ENCODE assay signal across 13 cellular contexts in the genomic region with DNA sequence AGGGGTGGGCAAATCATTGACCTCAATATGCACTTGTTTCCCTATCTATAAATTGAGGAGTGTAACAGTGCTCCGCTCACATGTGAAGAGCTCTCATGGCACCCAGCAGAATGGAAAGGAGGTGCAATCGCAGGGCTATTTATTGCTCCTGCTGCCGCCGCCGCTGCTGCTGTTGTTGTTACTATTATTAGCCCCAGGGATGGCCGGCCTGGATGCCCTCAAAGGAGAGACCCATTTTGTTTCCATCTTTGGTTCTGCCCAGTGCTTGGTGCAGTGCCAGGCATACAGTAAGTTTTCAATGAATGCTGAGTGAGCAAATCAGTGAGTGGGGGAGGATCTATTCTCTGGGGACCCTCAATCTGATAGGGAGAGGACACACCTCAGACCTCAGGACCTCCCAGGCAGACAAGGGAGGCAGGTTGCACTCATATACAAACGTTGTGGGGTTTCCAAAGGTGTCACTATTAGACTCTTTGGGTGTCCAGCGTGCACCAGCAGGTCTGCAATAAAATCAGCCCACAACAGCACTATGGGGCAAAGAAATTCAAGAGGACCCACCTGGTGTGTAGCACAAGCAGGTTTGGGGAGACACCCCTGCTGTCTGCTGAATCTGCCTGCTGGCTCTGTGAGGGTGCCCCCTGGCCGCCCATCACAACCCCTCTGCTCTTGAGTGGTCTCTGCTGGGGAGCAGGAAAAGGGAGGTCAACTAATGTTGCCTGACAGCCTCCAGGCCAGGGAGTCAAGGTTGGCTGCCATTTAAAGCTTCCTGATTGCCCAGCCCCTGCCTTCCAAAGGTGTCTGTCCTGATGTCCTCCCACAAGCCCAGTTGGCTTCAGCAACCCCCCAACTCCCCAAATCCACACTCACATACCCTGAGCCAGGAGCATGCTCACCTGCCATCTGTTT.
DNase-seq lines count a peak whose midpoint lies in the region; ATAC-seq and TF ChIP-seq lines count a peak whose summit lies in the region.
"Had no signal": no experiment of that assay in that cellular context is flagged by ENCODE, and none has a peak within 500 bp of the region (broad histone marks: within the 10 kb centered on the region; RNA-seq: fewer than 3 reads in every experiment).

No MANE protein-coding gene starts in this region.

- TF ChIP-seq CTCF in H9 (conservative IDR thresholded peaks at IDR 0.05): no peak
- TF ChIP-seq CTCF in endodermal cell (conservative IDR thresholded peaks at IDR 0.05): no peak
- no peak for TF ChIP-seq CTCF in brain microvascular endothelial cell (IDR thresholded peaks at IDR 0.05; ENCODE audit: low read depth, low read length, missing control alignments)
- no peak for TF ChIP-seq CTCF in GM13977 (IDR thresholded peaks at IDR 0.05; ENCODE audit: extremely low read depth, insufficient read depth, missing control alignments)

- no peaks in the 10 kb centered on the region for H3K23me2 ChIP-seq in H9 (ENCODE audit: insufficient read length, low read depth, low read length, poor library complexity, severe bottlenecking)

- no peak overlapping the region for H3K14ac ChIP-seq in H9 (ENCODE audit: insufficient read depth, low read length)

- H3K27ac Mint-ChIP-seq in H9: peak overlapping the region in 1 of 3 experiments; percentile 72; a peak in 1 of 7 replicates
- no peak overlapping the region for H3K27ac Mint-ChIP-seq in endodermal cell

- H3K27ac ChIP-seq in H9 (ENCODE audit: insufficient read length, low read depth, low read length): no peak overlapping the region
- no peak overlapping the region for H3K27ac ChIP-seq in endodermal cell (ENCODE audit: low read depth, low read length)
- no peak overlapping the region for H3K27ac ChIP-seq in brain microvascular endothelial cell
- H3K27ac ChIP-seq: Peyer's patch had no signal

- intact Hi-C loops in left ventricle myocardium superior (cut with micrococcal nuclease): no loop called here
- intact Hi-C loops in posterior vena cava (cut with DNase I): no loop called here

- H3K23ac ChIP-seq in H9 (ENCODE audit: insufficient read length, low read depth, low read length): no peak overlapping the region

- no peak overlapping the region for H4K8ac ChIP-seq in H9 (replicated peaks; ENCODE audit: insufficient read length, low read depth, low read length)

- in situ Hi-C loops in brain microvascular endothelial cell (cut with HindIII; ENCODE audit: low pct_ligation_motif_present, low sequenced_read_pairs) (no loop called here), GM13977 (cut with MboI; ENCODE audit: low pct_unique_long_range_greater_than_20kb, low sequenced_read_pairs, unreplicated experiment) (no loop called here)

- peaks cover 39% of the 10 kb centered on the region for H3K27me3 Mint-ChIP-seq in H9 (ENCODE audit: low read depth)
- H3K27me3 Mint-ChIP-seq in endodermal cell (ENCODE audit: insufficient read depth): peaks cover 30% of the 10 kb centered on the region

- H2BK120ac ChIP-seq in H9 (ENCODE audit: low read depth, low read length, poor library complexity, severe bottlenecking): no peak overlapping the region

- no peaks in the 10 kb centered on the region for H3K79me2 ChIP-seq in H9 (ENCODE audit: insufficient read depth, low read length)

- no CpG with 5 or more reads among the region's 9 CpGs for WGBS in H9 (ENCODE audit: extremely low coverage, insufficient read length, low lambda C conversion rate)
- WGBS in endodermal cell (ENCODE audit: insufficient coverage in 1 of 2, insufficient read length in 1 of 2), 2 experiments: 85 to 90% methylated on average over 3 to 9 of the region's 9 CpGs

- DNase-seq in H9 (peak; percentile 18), endodermal cell (peak; percentile 26), left ventricle myocardium superior (peak; percentile 81), posterior vena cava (ENCODE audit: low spot score) (peak; percentile 67), brain microvascular endothelial cell (no peak), GM13977 (ENCODE audit: low spot score) (no peak)
- DNase-seq: ACHN; C1 segment of cervical spinal cord; COR-L47; NK-92 treated with Interleukin-12 subunit alpha and Interleukin-12 subunit beta, amount 100 ng/mL, for 24 hours; Peyer's patch had no signal

- H4K91ac ChIP-seq in H9 (ENCODE audit: insufficient read length, low read depth, low read length): no peak overlapping the region

- no peak overlapping the region for H3K4me2 ChIP-seq in H9 (ENCODE audit: insufficient read depth, insufficient read length, low read length)

- ATAC-seq in left ventricle myocardium superior: peak; percentile 86
- no peak for ATAC-seq in HG03432 (IDR thresholded peaks at IDR 0.05; ENCODE audit: unreplicated experiment)

- no peak overlapping the region for H3K4me3 Mint-ChIP-seq in H9
- H3K4me3 Mint-ChIP-seq in endodermal cell: no peak overlapping the region

- no peaks in the 10 kb centered on the region; the same call in 1 of the 2 replicates for H3K27me3 ChIP-seq in H9 (ENCODE audit: insufficient read depth, low read length)
- H3K27me3 ChIP-seq in endodermal cell (ENCODE audit: control insufficient read depth, insufficient read depth, low read length, poor library complexity, severe bottlenecking): peaks cover 10% of the 10 kb centered on the region
- H3K27me3 ChIP-seq in brain microvascular endothelial cell (replicated peaks): peaks cover 6% of the 10 kb centered on the region
- H3K27me3 ChIP-seq: Peyer's patch had no signal

- H3K36me3 ChIP-seq in endodermal cell (ENCODE audit: control insufficient read depth, insufficient read depth, low read length) (no peaks in the 10 kb centered on the region), brain microvascular endothelial cell (replicated peaks) (no peaks in the 10 kb centered on the region)
- H3K36me3 ChIP-seq: HAP-1, Peyer's patch had no signal

- no peak overlapping the region for H2BK12ac ChIP-seq in H9 (ENCODE audit: insufficient read length, low read depth, low read length)

- H3K4me1 Mint-ChIP-seq in H9 (peaks cover 0 to 8% of the 10 kb centered on the region in 2 experiments; a peak in 2 of 4 replicates), endodermal cell (no peaks in the 10 kb centered on the region)

- H3K56ac ChIP-seq in H9 (ENCODE audit: insufficient read length, low read depth, low read length): no peak overlapping the region

- no peak overlapping the region for H4K5ac ChIP-seq in H9 (ENCODE audit: insufficient read length, low read depth, low read length)

- no peaks in the 10 kb centered on the region for H4K20me1 ChIP-seq in H9 (ENCODE audit: control insufficient read depth, insufficient read depth, insufficient read length)

- no peaks in the 10 kb centered on the region for H3K4me1 ChIP-seq in H9 (ENCODE audit: insufficient read depth, low read length)
- no peaks in the 10 kb centered on the region for H3K4me1 ChIP-seq in endodermal cell (ENCODE audit: control insufficient read depth, insufficient read depth, low read length)
- H3K4me1 ChIP-seq: HAP-1, Peyer's patch had no signal

- no peaks in the 10 kb centered on the region for H3K36me3 Mint-ChIP-seq in H9 (ENCODE audit: insufficient read depth in 1 of 3, low read depth in 3 of 3)
- H3K36me3 Mint-ChIP-seq in endodermal cell (ENCODE audit: low read depth): no peaks in the 10 kb centered on the region

- no peak overlapping the region for H2AK5ac ChIP-seq in H9 (ENCODE audit: insufficient read length, low read length)

- no peak overlapping the region for H2BK5ac ChIP-seq in H9 (ENCODE audit: insufficient read length, low read length)

- H3K9ac ChIP-seq in H9 (ENCODE audit: extremely low read depth, insufficient read length, low read length): no peak overlapping the region
- H3K9ac ChIP-seq in endodermal cell (ENCODE audit: extremely low read depth, low read length, poor library complexity, severe bottlenecking): no peak overlapping the region

- H3K79me1 ChIP-seq in H9 (ENCODE audit: insufficient read depth, low read depth, low read length, poor library complexity, severe bottlenecking): no peaks in the 10 kb centered on the region

- H3K9me3 ChIP-seq in H9 (ENCODE audit: control insufficient read depth, low read depth, low read length) (no peaks in the 10 kb centered on the region), endodermal cell (ENCODE audit: control insufficient read depth, low read length) (no peaks in the 10 kb centered on the region)
- H3K9me3 ChIP-seq: HAP-1, Peyer's patch had no signal

- H3K9me3 Mint-ChIP-seq in H9 (no peaks in the 10 kb centered on the region), endodermal cell (no peaks in the 10 kb centered on the region)

- H3K4ac ChIP-seq in H9 (ENCODE audit: low read depth, low read length): no peak overlapping the region

- H3K4me3 ChIP-seq in endodermal cell (ENCODE audit: low read length): no peak overlapping the region
- H3K4me3 ChIP-seq in brain microvascular endothelial cell (ENCODE audit: low read depth, low read length): no peak overlapping the region
- H3K4me3 ChIP-seq: HAP-1, Peyer's patch had no signal

- no peak overlapping the region for H2BK15ac ChIP-seq in H9 (ENCODE audit: low read depth, low read length)

- H2AFZ ChIP-seq in H9 (ENCODE audit: low read length): no peak overlapping the region

- H2BK20ac ChIP-seq in H9 (ENCODE audit: low read depth, low read length, poor library complexity, severe bottlenecking): no peak overlapping the region

- no peak overlapping the region for H3K18ac ChIP-seq in H9 (ENCODE audit: insufficient read length, low read depth, low read length)

- H3T11ph ChIP-seq in H9 (ENCODE audit: low read length): no peak overlapping the region

Comparison
In these comparisons a context has a peak if more than half of its experiments do, and no peak if none do; other contexts are left out.
1. DNase-seq: peak in H9 (single experiment), endodermal cell (single experiment), left ventricle myocardium superior (single experiment) and posterior vena cava (single experiment); none in brain microvascular endothelial cell (single experiment) and GM13977 (single experiment).